Comparison of ENCODE assay signal across 8 cellular contexts in the genomic region with DNA sequence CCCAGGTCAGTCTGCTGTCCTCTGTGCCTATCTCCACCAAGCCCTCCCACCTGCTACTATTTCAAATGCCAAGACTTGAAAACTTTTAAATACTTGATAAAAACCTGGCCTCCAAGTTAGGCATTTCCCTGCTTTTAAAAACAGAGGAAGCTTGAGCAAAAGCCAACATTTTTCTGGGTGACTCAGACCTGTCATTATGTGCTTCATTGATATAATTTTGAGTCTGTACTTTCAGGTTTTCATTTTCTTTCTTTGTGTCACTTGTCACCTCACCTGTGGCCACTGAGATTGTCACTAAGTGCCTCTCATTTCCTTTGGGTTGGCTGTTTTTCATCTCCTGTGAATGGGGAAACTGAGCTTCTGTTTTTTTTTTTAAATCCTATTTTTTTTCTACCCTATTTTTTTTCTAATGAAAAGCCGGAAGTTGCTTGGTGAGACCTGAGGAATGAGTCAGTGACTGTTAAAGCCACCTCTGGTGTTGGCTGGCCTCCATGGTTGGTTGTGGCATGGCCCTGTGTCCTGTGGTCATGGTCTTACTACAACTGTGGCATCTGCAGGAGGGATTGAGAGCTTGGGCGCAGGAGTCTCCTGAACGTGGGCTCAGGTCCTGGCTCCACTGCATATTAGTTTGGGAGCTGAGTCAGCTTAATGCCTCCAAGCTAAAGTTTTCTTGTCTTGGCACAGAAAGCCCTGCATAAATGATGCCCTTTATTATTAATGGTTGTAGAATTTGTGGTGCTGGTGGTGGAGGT. TPM values are rescaled to one million over a fixed set of nuclear protein-coding genes. Genes with fewer than 3 reads are reported as not detected.
DNase-seq lines count a peak whose midpoint lies in the region; ATAC-seq, FAIRE-seq and TF ChIP-seq lines count a peak whose summit lies in the region.

No MANE protein-coding gene starts in this region.

- TF ChIP-seq POLR2A in adrenal gland (IDR thresholded peaks at IDR 0.05) (no peak), GM12892 (IDR thresholded peaks at IDR 0.05; ENCODE audit: low read depth, low read length) (no peak)

- 36 to 51% (median 46%) methylated on average over 3 of the region's 3 CpGs for WGBS in adrenal gland, 4 donors

- no peaks in the 10 kb centered on the region for H3K27me3 ChIP-seq in adrenal gland

- DNase-seq in Jurkat, Clone E6-1 (ENCODE audit: low read depth, low spot score): peak; percentile 16
- DNase-seq in adrenal gland: peak in 6 of 7 donors; percentile 53 to 73 (median 60)
- DNase-seq in myocyte (ENCODE audit: low read depth): peak; percentile 69
- DNase-seq in NCI-H2029 treated with DMSO at 0.1 percent for 48 hours (lab: John Stamatoyannopoulos, UW): no peak
- DNase-seq in GM12892 (ENCODE audit: insufficient read length): no peak

- H3K4me3 ChIP-seq in Jurkat, Clone E6-1 (ENCODE audit: low read length): no peak overlapping the region
- no peak overlapping the region for H3K4me3 ChIP-seq in adrenal gland

- intact Hi-C loops in adrenal gland (cut with DNase I): no loop called here

- peak; percentile 68 for ATAC-seq in GM18867 (IDR thresholded peaks at IDR 0.05; ENCODE audit: unreplicated experiment)
- no peak for ATAC-seq in HG02678 (IDR thresholded peaks at IDR 0.05; ENCODE audit: unreplicated experiment)
- no peak for ATAC-seq in GM18861 (IDR thresholded peaks at IDR 0.05; ENCODE audit: unreplicated experiment)

- TF ChIP-seq CTCF in adrenal gland (IDR thresholded peaks at IDR 0.05): no peak

- FAIRE-seq in GM12892 (lab: Jason Lieb, UNC): no peak

- peak overlapping the region in 3 of 5 donors; percentile 18 to 44 (median 21) for H3K27ac ChIP-seq in adrenal gland

- peaks cover 9 to 31% of the 10 kb centered on the region in 2 donors for H3K4me1 ChIP-seq in adrenal gland (replicated peaks in 1 of 2)

- no peaks in the 10 kb centered on the region for H3K9me3 ChIP-seq in adrenal gland (replicated peaks in 1 of 3)

- no peaks in the 10 kb centered on the region for H3K36me3 ChIP-seq in adrenal gland (replicated peaks in 1 of 2)

RNA-seq across cellular contexts. Expression of a gene that starts 56.7 kb away (rescaled TPM):
- polyA plus RNA-seq in Jurkat, Clone E6-1 (2012; ENCODE audit: insufficient read depth, insufficient read length): 7.9 TPM
- total RNA-seq in adrenal gland (10 to 100 TPM in 7 of 8 donors, 1 to 10 TPM in 1; 3.0 to 18.6 (median 11.7) TPM), myocyte (2.4 and 2.8 TPM in 2 replicates)
- polyA plus RNA-seq in adrenal gland: 1 to 10 TPM; 3.2 to 5.8 (median 5.8) TPM
- polyA plus RNA-seq in myocyte (2012): 4.4 TPM
- 25.5 TPM for polyA plus RNA-seq in GM12892 (2012; ENCODE audit: missing spikeins)

Comparison
In these comparisons a context has a peak if more than half of its experiments do, and no peak if none do; other contexts are left out.
1. DNase-seq: peak in Jurkat, Clone E6-1 (single experiment), adrenal gland (6 of 7) and myocyte (single experiment); none in NCI-H2029 treated with DMSO at 0.1 percent for 48 hours (single experiment) and GM12892 (single experiment).